ENCODE assay signal across 8 cellular contexts in genomic region chr2:71070294-71071025, GRCh38. TPM values are rescaled to one million over a fixed set of nuclear protein-coding genes. Genes with fewer than 3 reads are reported as not detected.
DNase-seq lines count a peak whose midpoint lies in the region; ATAC-seq lines count a peak whose summit lies in the region.

No MANE protein-coding gene starts in this region.

- H3K27me3 Mint-ChIP-seq in activated T-cell treated with anti-CD3 and anti-CD28 coated beads, Interleukin-2, amount 50 U/mL, for 4 hours (ENCODE audit: low read depth) = no peaks in the 10 kb centered on the region

- ATAC-seq in activated T-cell treated with anti-CD3 and anti-CD28 coated beads, Interleukin-2, amount 50 U/mL, for 4 hours = no peak
- no peak for ATAC-seq in HG02970 (IDR thresholded peaks at IDR 0.05; ENCODE audit: low FRiP score, unreplicated experiment)
- ATAC-seq in HG03135 (IDR thresholded peaks at IDR 0.05; ENCODE audit: unreplicated experiment) = no peak

- H3K9me3 Mint-ChIP-seq in activated T-cell treated with anti-CD3 and anti-CD28 coated beads, Interleukin-2, amount 50 U/mL, for 4 hours = no peaks in the 10 kb centered on the region

- intact Hi-C loops in posterior vena cava (cut with DNase I) = no loop called here

- peaks cover 66% of the 10 kb centered on the region for H3K4me1 Mint-ChIP-seq in activated T-cell treated with anti-CD3 and anti-CD28 coated beads, Interleukin-2, amount 50 U/mL, for 4 hours (ENCODE audit: low read depth)

- no peak for DNase-seq in activated T-cell treated with anti-CD3 and anti-CD28 coated beads, Interleukin-2, amount 50 U/mL, for 4 hours
- no peak for DNase-seq in activated T-cell treated with anti-CD3 and anti-CD28 coated beads, Interleukin-2, amount 50 U/mL, for 48 hours
- peak; percentile 29 for DNase-seq in NCI-H1694 treated with DMSO at 0.1 percent for 48 hours (lab: John Stamatoyannopoulos, UW)
- peak; percentile 38 to 75 for DNase-seq in T47D (ENCODE audit: low read depth in 1 of 2, low spot score in 1 of 2)
- DNase-seq in midbrain (lab: John Stamatoyannopoulos, UW) = peak; percentile 32
- DNase-seq in posterior vena cava (ENCODE audit: low spot score) = no peak

- peaks cover 23% of the 10 kb centered on the region for H3K36me3 Mint-ChIP-seq in activated T-cell treated with anti-CD3 and anti-CD28 coated beads, Interleukin-2, amount 50 U/mL, for 4 hours (ENCODE audit: insufficient read depth)

- in situ Hi-C loops in T47D (cut with HindIII; ENCODE audit: low pct_unique_long_range_greater_than_20kb, low sequenced_read_pairs) = no loop called here

- peak overlapping the region; percentile 91 for H3K4me3 Mint-ChIP-seq in activated T-cell treated with anti-CD3 and anti-CD28 coated beads, Interleukin-2, amount 50 U/mL, for 4 hours

RNA-seq across cellular contexts. Expression of gene NAGK, which starts 2.0 kb away (rescaled TPM):
- total RNA-seq in activated T-cell treated with anti-CD3 and anti-CD28 coated beads, Interleukin-2, amount 50 U/mL, for 4 hours = 10 to 100 TPM; 83.5 to 85.6 (median 84.0) TPM
- 10 to 100 TPM; 89.5 to 90.9 TPM for total RNA-seq in posterior vena cava

RNA-seq across cellular contexts. Expression of gene MCEE, which starts 59.6 kb away (rescaled TPM):
- 10 to 100 TPM in 1 of 3 donors, 1 to 10 TPM in 2; 8.4 to 10.6 (median 8.6) TPM for total RNA-seq in activated T-cell treated with anti-CD3 and anti-CD28 coated beads, Interleukin-2, amount 50 U/mL, for 4 hours
- total RNA-seq in posterior vena cava = 10 to 100 TPM; 21.3 to 22.6 TPM

RNA-seq across cellular contexts. Expression of gene MPHOSPH10, which starts 60.0 kb away (rescaled TPM):
- total RNA-seq in activated T-cell treated with anti-CD3 and anti-CD28 coated beads, Interleukin-2, amount 50 U/mL, for 4 hours = 10 to 100 TPM; 85.0 to 90.0 (median 85.7) TPM
- 10 to 100 TPM; 26.3 to 28.3 TPM for total RNA-seq in posterior vena cava

Comparison
In these comparisons a context has a peak if more than half of its experiments do, and no peak if none do; other contexts are left out.
1. DNase-seq: peak in NCI-H1694 treated with DMSO at 0.1 percent for 48 hours (single experiment), T47D (2 of 2) and midbrain (single experiment); none in activated T-cell treated with anti-CD3 and anti-CD28 coated beads, Interleukin-2, amount 50 U/mL, for 4 hours (single experiment), activated T-cell treated with anti-CD3 and anti-CD28 coated beads, Interleukin-2, amount 50 U/mL, for 48 hours (0 of 2) and posterior vena cava (single experiment).